Comparison of ENCODE assay signal across 8 cellular contexts in the genomic region with DNA sequence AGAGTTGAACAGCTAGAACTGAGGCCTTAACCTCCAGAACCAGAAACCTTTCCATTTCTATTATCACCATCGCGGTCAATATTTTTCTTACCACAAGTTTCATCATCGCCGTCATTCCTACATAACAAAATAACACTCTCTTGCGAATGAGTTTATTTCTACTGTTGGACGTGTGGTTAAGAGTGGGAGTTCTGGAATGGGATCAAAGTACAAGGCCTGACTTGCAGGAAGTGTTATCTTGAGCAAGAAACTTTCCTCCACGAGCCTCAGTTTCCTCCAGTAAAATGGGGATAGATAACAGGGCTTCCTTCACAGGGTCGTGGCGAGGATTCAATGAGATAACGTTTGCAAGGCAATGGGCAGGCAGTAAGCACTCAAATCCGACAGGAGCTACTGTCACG. TPM values are rescaled to one million over a fixed set of nuclear protein-coding genes. Genes with fewer than 3 reads are reported as not detected.
DNase-seq lines count a peak whose midpoint lies in the region; ATAC-seq and TF ChIP-seq lines count a peak whose summit lies in the region.

No MANE protein-coding gene starts in this region.

- 2% methylated on average over 12 of the region's 12 CpGs for WGBS in suprapubic skin

- no peak for TF ChIP-seq CTCF in suprapubic skin (IDR thresholded peaks at IDR 0.05)

- peaks cover 65% of the 10 kb centered on the region for H3K4me1 Mint-ChIP-seq in activated T-cell treated with anti-CD3 and anti-CD28 coated beads, Interleukin-2, amount 50 U/mL, for 24 hours (ENCODE audit: low read depth)
- H3K4me1 Mint-ChIP-seq in activated T-helper 17 cell treated with anti-CD3 and anti-CD28 coated beads, Interleukin-2, amount 50 U/mL, for 72 hours, result peaks cover 19% of the 10 kb centered on the region

- peak overlapping the region; percentile 98 for H3K4me3 ChIP-seq in iPS-20b (ENCODE audit: low read length)
- H3K4me3 ChIP-seq in suprapubic skin, result peak overlapping the region; percentile 72

- peak overlapping the region; percentile 100 for H3K27ac Mint-ChIP-seq in activated T-cell treated with anti-CD3 and anti-CD28 coated beads, Interleukin-2, amount 50 U/mL, for 24 hours
- H3K27ac Mint-ChIP-seq in activated T-helper 17 cell treated with anti-CD3 and anti-CD28 coated beads, Interleukin-2, amount 50 U/mL, for 72 hours, result peak overlapping the region; percentile 99

- no peak for DNase-seq in activated T-cell treated with anti-CD3 and anti-CD28 coated beads, Interleukin-2, amount 50 U/mL, for 24 hours
- DNase-seq in activated T-cell treated with anti-CD3 and anti-CD28 coated beads for 4 hours, result no peak
- no peak for DNase-seq in suprapubic skin (ENCODE audit: low spot score in 2 of 2)
- no peak for DNase-seq in effector CD8-positive, alpha-beta T cell (lab: John Stamatoyannopoulos, UW)
- DNase-seq in putamen (ENCODE audit: low spot score), result no peak

- peak overlapping the region; percentile 94 for H3K27ac ChIP-seq in iPS-20b (ENCODE audit: low read length)
- peak overlapping the region; percentile 93 for H3K27ac ChIP-seq in suprapubic skin

- peak overlapping the region; percentile 96 for H3K9ac ChIP-seq in iPS-20b (ENCODE audit: low read depth, low read length)

- no peak for TF ChIP-seq EP300 in suprapubic skin (IDR thresholded peaks at IDR 0.05)

- no peaks in the 10 kb centered on the region for H3K4me1 ChIP-seq in iPS-20b (ENCODE audit: insufficient read depth, low read length)
- H3K4me1 ChIP-seq in suprapubic skin, result peaks cover 65% of the 10 kb centered on the region

- H3K9me3 ChIP-seq in iPS-20b (ENCODE audit: insufficient read depth, low read depth, low read length), result no peaks in the 10 kb centered on the region
- H3K9me3 ChIP-seq in suprapubic skin, result no peaks in the 10 kb centered on the region

- peaks cover 38% of the 10 kb centered on the region for H3K36me3 ChIP-seq in iPS-20b (ENCODE audit: insufficient read depth, low read depth, low read length)
- H3K36me3 ChIP-seq in suprapubic skin, result peaks cover 4% of the 10 kb centered on the region

- peak overlapping the region; percentile 100 for H3K4me3 Mint-ChIP-seq in activated T-cell treated with anti-CD3 and anti-CD28 coated beads, Interleukin-2, amount 50 U/mL, for 24 hours
- peak overlapping the region; percentile 93 for H3K4me3 Mint-ChIP-seq in activated T-helper 17 cell treated with anti-CD3 and anti-CD28 coated beads, Interleukin-2, amount 50 U/mL, for 72 hours

- no peak for ATAC-seq in activated T-helper 17 cell treated with anti-CD3 and anti-CD28 coated beads, Interleukin-2, amount 50 U/mL, for 72 hours (replicated peaks)
- ATAC-seq in HG02840 (IDR thresholded peaks at IDR 0.05; ENCODE audit: low FRiP score, unreplicated experiment), result no peak

- peaks cover 82% of the 10 kb centered on the region for H3K36me3 Mint-ChIP-seq in activated T-cell treated with anti-CD3 and anti-CD28 coated beads, Interleukin-2, amount 50 U/mL, for 24 hours (ENCODE audit: low read depth)
- H3K36me3 Mint-ChIP-seq in activated T-helper 17 cell treated with anti-CD3 and anti-CD28 coated beads, Interleukin-2, amount 50 U/mL, for 72 hours (ENCODE audit: low read depth), result peaks cover 86% of the 10 kb centered on the region

- H3K27me3 ChIP-seq in iPS-20b (ENCODE audit: insufficient read depth, low read length) (no peaks in the 10 kb centered on the region), suprapubic skin (no peaks in the 10 kb centered on the region)

- no peak for TF ChIP-seq POLR2A in suprapubic skin (IDR thresholded peaks at IDR 0.05)

- H3K27me3 Mint-ChIP-seq in activated T-cell treated with anti-CD3 and anti-CD28 coated beads, Interleukin-2, amount 50 U/mL, for 24 hours, result no peaks in the 10 kb centered on the region
- H3K27me3 Mint-ChIP-seq in activated T-helper 17 cell treated with anti-CD3 and anti-CD28 coated beads, Interleukin-2, amount 50 U/mL, for 72 hours, result no peaks in the 10 kb centered on the region

- H3K9me3 Mint-ChIP-seq in activated T-cell treated with anti-CD3 and anti-CD28 coated beads, Interleukin-2, amount 50 U/mL, for 24 hours, result no peaks in the 10 kb centered on the region
- H3K9me3 Mint-ChIP-seq in activated T-helper 17 cell treated with anti-CD3 and anti-CD28 coated beads, Interleukin-2, amount 50 U/mL, for 72 hours, result no peaks in the 10 kb centered on the region

RNA-seq across cellular contexts. Expression of gene SART3, which starts 0.7 kb away (rescaled TPM):
- 10 to 100 TPM; 85.0 to 98.6 TPM for total RNA-seq in activated T-helper 17 cell treated with anti-CD3 and anti-CD28 coated beads, Interleukin-2, amount 50 U/mL, for 72 hours
- total RNA-seq in suprapubic skin, result 10 to 100 TPM; 46.1 to 77.0 (median 62.8) TPM

RNA-seq across cellular contexts. Expression of gene ISCU, which starts 2.1 kb away (rescaled TPM):
- total RNA-seq in activated T-helper 17 cell treated with anti-CD3 and anti-CD28 coated beads, Interleukin-2, amount 50 U/mL, for 72 hours, result 10 to 100 TPM; 93.3 to 98.7 TPM
- 100 to 1,000 TPM; 105 to 148 (median 134) TPM for total RNA-seq in suprapubic skin

RNA-seq across cellular contexts. Expression of gene TMEM119, which starts 37.6 kb away (rescaled TPM):
- under 1 TPM; 0.24 to 0.71 TPM for total RNA-seq in activated T-helper 17 cell treated with anti-CD3 and anti-CD28 coated beads, Interleukin-2, amount 50 U/mL, for 72 hours
- total RNA-seq in suprapubic skin, result 10 to 100 TPM in 1 of 4 donors, 1 to 10 TPM in 2, under 1 TPM in 1; 0.24 to 10.9 (median 6.3) TPM

RNA-seq across cellular contexts. Expression of gene FICD, which starts 45.2 kb away (rescaled TPM):
- total RNA-seq in activated T-helper 17 cell treated with anti-CD3 and anti-CD28 coated beads, Interleukin-2, amount 50 U/mL, for 72 hours, result 1 to 10 TPM; 2.9 to 3.6 TPM
- 1 to 10 TPM; 2.3 to 5.7 (median 3.9) TPM for total RNA-seq in suprapubic skin
